1 cellular context compared by ENCODE assay signal in genomic region chr16:2776500-2777139, GRCh38.
TF ChIP-seq lines count a peak whose summit lies in the region.

No MANE protein-coding gene starts in this region.

TF ChIP-seq in HEK293, 187 proteins besides CTCF, POLR2A, EP300 and RAD21 (continued from another document):
- TF ChIP-seq ZNF830 (tag by site-specific recombination; IDR thresholded peaks at IDR 0.05; ENCODE audit: low read depth), result no peak
- TF ChIP-seq GLIS2 (tag by site-specific recombination; IDR thresholded peaks at IDR 0.05), result peak; percentile 50; the same call in 1 of the 2 replicates
- no peak for TF ChIP-seq ZSCAN4 (tag by site-specific recombination; IDR thresholded peaks at IDR 0.05)
- TF ChIP-seq TCF7L2 (IDR thresholded peaks at IDR 0.05; ENCODE audit: borderline replicate concordance, low read depth, low read length), result no peak
TF ChIP-seq in HEK293: peak in this region for 13.
